Comparison of ENCODE assay signal across 35 cellular contexts in genomic region chr6:96582457-96582856, GRCh38. TPM values are rescaled to one million over a fixed set of nuclear protein-coding genes. Genes with fewer than 3 reads are reported as not detected.
"Had no signal": no experiment of that assay in that cellular context is flagged by ENCODE, and none has a peak within 500 bp of the region (broad histone marks: within the 10 kb centered on the region; RNA-seq: fewer than 3 reads in every experiment).

No MANE protein-coding gene starts in this region.

- H3K9ac ChIP-seq: KMS-11 had no signal

- H3K4me3 ChIP-seq: PC-9, SJCRH30, SK-N-MC had no signal

- H3K27ac ChIP-seq: brain microvascular endothelial cell, KMS-11, PC-9, RWPE1, SJCRH30, SK-N-MC had no signal

- H3K27ac Mint-ChIP-seq: activated CD4-positive, alpha-beta T cell treated with anti-CD3 and anti-CD28 coated beads for 36 hours; activated CD4-positive, alpha-beta T cell treated with anti-CD3 and anti-CD28 coated beads, Interleukin-2, amount 10 ng/mL, durations not matched to agents 7 days and 5 days; activated CD8-positive, alpha-beta T cell treated with anti-CD3 and anti-CD28 coated beads, Interleukin-2, amount 10 ng/mL, durations not matched to agents 7 days and 5 days; activated naive CD4-positive, alpha-beta T cell treated with anti-CD3 and anti-CD28 coated beads, Interleukin-2, amount 50 U/mL, for 24 hours; activated naive CD8-positive, alpha-beta T cell treated with anti-CD3 and anti-CD28 coated beads, Interleukin-2, amount 10 ng/mL, durations not matched to agents 7 days and 5 days; activated T-cell treated with anti-CD3 and anti-CD28 coated beads, Interleukin-2, amount 50 U/mL, for 24 hours; activated T-helper 2 cell treated with anti-CD3 and anti-CD28 coated beads, Interferon-gamma antibody, Interleukin-2, Interleukin-4, amounts not matched to agents 10 μg/mL and 5 μg/mL and 100 μg/mL, durations not matched to agents 14 hours and 24 hours and 36 hours; WTC11 had no signal

- H3K27me3 ChIP-seq: brain microvascular endothelial cell, SJCRH30 had no signal

- H3K9me3 Mint-ChIP-seq: activated CD4-positive, alpha-beta T cell treated with anti-CD3 and anti-CD28 coated beads, Interleukin-2, amount 10 ng/mL, durations not matched to agents 7 days and 5 days; activated naive CD4-positive, alpha-beta T cell treated with anti-CD3 and anti-CD28 coated beads, Interleukin-2, amount 50 U/mL, for 24 hours; activated naive CD8-positive, alpha-beta T cell treated with anti-CD3 and anti-CD28 coated beads, Interleukin-2, amount 10 ng/mL, durations not matched to agents 7 days and 5 days; activated T-cell treated with anti-CD3 and anti-CD28 coated beads, Interleukin-2, amount 50 U/mL, for 24 hours; activated T-helper 2 cell treated with anti-CD3 and anti-CD28 coated beads, Interferon-gamma antibody, Interleukin-2, Interleukin-4, amounts not matched to agents 10 μg/mL and 5 μg/mL and 100 μg/mL, durations not matched to agents 14 hours and 24 hours and 36 hours; WTC11 had no signal

- H3K4me1 Mint-ChIP-seq: activated CD4-positive, alpha-beta T cell treated with anti-CD3 and anti-CD28 coated beads for 36 hours; activated CD4-positive, alpha-beta T cell treated with anti-CD3 and anti-CD28 coated beads, Interleukin-2, amount 10 ng/mL, durations not matched to agents 7 days and 5 days; activated naive CD4-positive, alpha-beta T cell treated with anti-CD3 and anti-CD28 coated beads, Interleukin-2, amount 50 U/mL, for 24 hours; activated naive CD8-positive, alpha-beta T cell treated with anti-CD3 and anti-CD28 coated beads, Interleukin-2, amount 10 ng/mL, durations not matched to agents 7 days and 5 days; WTC11 had no signal

- H3K4me3 Mint-ChIP-seq: activated CD4-positive, alpha-beta T cell treated with anti-CD3 and anti-CD28 coated beads for 36 hours; activated CD4-positive, alpha-beta T cell treated with anti-CD3 and anti-CD28 coated beads, Interleukin-2, amount 10 ng/mL, durations not matched to agents 7 days and 5 days; activated CD8-positive, alpha-beta T cell treated with anti-CD3 and anti-CD28 coated beads, Interleukin-2, amount 10 ng/mL, durations not matched to agents 7 days and 5 days; activated naive CD4-positive, alpha-beta T cell treated with anti-CD3 and anti-CD28 coated beads, Interleukin-2, amount 50 U/mL, for 24 hours; activated naive CD8-positive, alpha-beta T cell treated with anti-CD3 and anti-CD28 coated beads, Interleukin-2, amount 10 ng/mL, durations not matched to agents 7 days and 5 days; activated T-cell treated with anti-CD3 and anti-CD28 coated beads, Interleukin-2, amount 50 U/mL, for 24 hours; WTC11 had no signal

- ATAC-seq: activated CD4-positive, alpha-beta T cell treated with anti-CD3 and anti-CD28 coated beads for 36 hours; activated CD4-positive, CD25-positive, alpha-beta regulatory T cell treated with anti-CD3 and anti-CD28 coated beads, Interleukin-2, amount 50 U/mL, for 24 hours; activated CD8-positive, alpha-beta T cell treated with anti-CD3 and anti-CD28 coated beads, Interleukin-2, amount 10 ng/mL, durations not matched to agents 7 days and 5 days; WTC11 had no signal

- H2AFZ ChIP-seq: PC-9 had no signal

- H3K9me3 ChIP-seq: SJCRH30 had no signal

- H3K4me1 ChIP-seq: SJCRH30 had no signal

- H3K36me3 Mint-ChIP-seq: activated naive CD4-positive, alpha-beta T cell treated with anti-CD3 and anti-CD28 coated beads, Interleukin-2, amount 50 U/mL, for 24 hours; activated naive CD8-positive, alpha-beta T cell treated with anti-CD3 and anti-CD28 coated beads, Interleukin-2, amount 10 ng/mL, durations not matched to agents 7 days and 5 days; WTC11 had no signal

- DNase-seq: activated CD4-positive, alpha-beta T cell treated with anti-CD3 and anti-CD28 coated beads for 36 hours; activated CD4-positive, alpha-beta T cell treated with anti-CD3 and anti-CD28 coated beads, Interleukin-2, amount 10 ng/mL, durations not matched to agents 7 days and 5 days; activated CD4-positive, alpha-beta T cell treated with anti-CD3 and anti-CD28 coated beads, Interleukin-2, amount 50 U/mL, for 48 hours; activated CD8-positive, alpha-beta T cell treated with anti-CD3 and anti-CD28 coated beads, Interleukin-2, amount 10 ng/mL, durations not matched to agents 7 days and 5 days; activated gamma-delta T cell; activated naive CD4-positive, alpha-beta T cell treated with Interleukin-2 at 50 U/mL for 16 hours; activated naive CD8-positive, alpha-beta T cell treated with anti-CD3 and anti-CD28 coated beads, Interleukin-2, amount 10 ng/mL, durations not matched to agents 7 days and 5 days; activated T-cell treated with anti-CD3 and anti-CD28 coated beads, Interleukin-2, amount 50 U/mL, for 24 hours; brain microvascular endothelial cell; MM.1S; MV-4-11; NCI-H1092; NCI-H1436 treated with DMSO at 0.1 percent for 48 hours; NCI-H1694 treated with DMSO at 0.1 percent for 48 hours; NCI-H2029; NCI-H345; NCI-H510A; NCI-H526; NCI-H748 treated with DMSO at 0.1 percent for 48 hours; NK-92 treated with Interleukin-12 subunit alpha and Interleukin-12 subunit beta, amount 100 ng/mL, for 24 hours; PC-9; SHP77; SJCRH30; T1000 had no signal

- H3K4me2 ChIP-seq: KMS-11, PC-9 had no signal

- H3K36me3 ChIP-seq: brain microvascular endothelial cell, SJCRH30 had no signal

RNA-seq across cellular contexts. Expression of gene FHL5, which starts 19.5 kb away (rescaled TPM):
- total RNA-seq: activated CD4-positive, alpha-beta T cell treated with anti-CD3 and anti-CD28 coated beads for 36 hours; activated CD4-positive, alpha-beta T cell treated with anti-CD3 and anti-CD28 coated beads, Interleukin-2, amount 10 ng/mL, durations not matched to agents 7 days and 5 days; activated CD8-positive, alpha-beta T cell treated with anti-CD3 and anti-CD28 coated beads, Interleukin-2, amount 10 ng/mL, durations not matched to agents 7 days and 5 days; activated naive CD8-positive, alpha-beta T cell treated with anti-CD3 and anti-CD28 coated beads, Interleukin-2, amount 10 ng/mL, durations not matched to agents 7 days and 5 days; activated T-helper 2 cell treated with anti-CD3 and anti-CD28 coated beads, Interferon-gamma antibody, Interleukin-2, Interleukin-4, amounts not matched to agents 10 μg/mL and 5 μg/mL and 100 μg/mL, durations not matched to agents 14 hours and 24 hours and 36 hours; LHCN-M2; OCI-LY7; PC-9; SJCRH30; T-helper 1 cell treated with Interleukin-12 subunit alpha and Interleukin-12 subunit beta and Interleukin-4 antibody, amounts not matched to agents 30 ng/mL and 1 ng/mL, for 36 hours; T-helper 2 cell treated with Interferon-gamma antibody and Interleukin-4, amounts not matched to agents 100 ng/mL and 5 ng/mL, for 36 hours; WTC11 had no signal
